ENCODE assay signal across 8 cellular contexts in genomic region chr2:159286709-159287441, GRCh38. TPM values are rescaled to one million over a fixed set of nuclear protein-coding genes. Genes with fewer than 3 reads are reported as not detected.
DNase-seq lines count a peak whose midpoint lies in the region; ATAC-seq and TF ChIP-seq lines count a peak whose summit lies in the region.

No MANE protein-coding gene starts in this region.

- H3K4me3 Mint-ChIP-seq in naive thymus-derived CD8-positive, alpha-beta T cell: peak overlapping the region; percentile 79 to 94 (median 88)
- peak overlapping the region; percentile 88 to 93 for H3K4me3 Mint-ChIP-seq in stimulated activated naive B cell treated with anti-CD40 and anti-IgM and Interleukin-4, amounts not matched to agents 10 μg/mL and 1 μg/mL and 100 μg/mL, for 72 hours

- peaks cover 0 to 9% (median 6%) of the 10 kb centered on the region in 3 donors for H3K36me3 Mint-ChIP-seq in naive thymus-derived CD8-positive, alpha-beta T cell
- peaks cover 0 to 6% of the 10 kb centered on the region in 2 donors for H3K36me3 Mint-ChIP-seq in stimulated activated naive B cell treated with anti-CD40 and anti-IgM and Interleukin-4, amounts not matched to agents 10 μg/mL and 1 μg/mL and 100 μg/mL, for 72 hours

- no peak for TF ChIP-seq CTCF in DOHH2 (IDR thresholded peaks at IDR 0.05; ENCODE audit: low read depth, low read length, poor library complexity, severe bottlenecking)
- no peak for TF ChIP-seq CTCF in fibroblast of lung (conservative IDR thresholded peaks at IDR 0.05 in 1 of 2, IDR thresholded peaks at IDR 0.05 in 1 of 2; ENCODE audit: low read depth in 1 of 2, low read length in 2 of 2)

- ATAC-seq in naive thymus-derived CD8-positive, alpha-beta T cell: peak; percentile 96
- ATAC-seq in stimulated activated naive B cell treated with anti-CD40 and anti-IgM and Interleukin-4, amounts not matched to agents 10 μg/mL and 1 μg/mL and 100 μg/mL, for 72 hours (replicated peaks): peak; percentile 93 to 96

- no peaks in the 10 kb centered on the region for H3K9me3 ChIP-seq in DOHH2 (ENCODE audit: control insufficient read depth, insufficient read depth, low read length)
- no peaks in the 10 kb centered on the region for H3K9me3 ChIP-seq in GM23248 (ENCODE audit: low read depth)
- H3K9me3 ChIP-seq in fibroblast of lung (ENCODE audit: control insufficient read depth, insufficient read depth, low read depth, low read length): no peaks in the 10 kb centered on the region

- H3K27ac ChIP-seq in DOHH2 (ENCODE audit: low read depth, low read length) (peak overlapping the region; percentile 52), GM23248 (peak overlapping the region; percentile 62), fibroblast of lung (ENCODE audit: insufficient read depth, low read length) (peak overlapping the region; percentile 84)

- H3F3A ChIP-seq in DOHH2 (ENCODE audit: control insufficient read depth, insufficient read depth) (peaks cover 8% of the 10 kb centered on the region), GM23248 (ENCODE audit: insufficient read depth) (peaks cover 3% of the 10 kb centered on the region; the same call in 1 of the 2 replicates)

- H3K27me3 Mint-ChIP-seq in naive thymus-derived CD8-positive, alpha-beta T cell: no peaks in the 10 kb centered on the region
- no peaks in the 10 kb centered on the region for H3K27me3 Mint-ChIP-seq in stimulated activated naive B cell treated with anti-CD40 and anti-IgM and Interleukin-4, amounts not matched to agents 10 μg/mL and 1 μg/mL and 100 μg/mL, for 72 hours

- peak overlapping the region; percentile 92 for H2AFZ ChIP-seq in GM23248
- peak overlapping the region; percentile 97 for H2AFZ ChIP-seq in fibroblast of lung (ENCODE audit: low read length)

- H3K9me2 ChIP-seq in DOHH2 (replicated peaks; ENCODE audit: control insufficient read depth, low read length): no peaks in the 10 kb centered on the region
- no peaks in the 10 kb centered on the region for H3K9me2 ChIP-seq in GM23248 (ENCODE audit: insufficient read depth)

- WGBS in GM23248 (ENCODE audit: low coverage in 1 of 2, low lambda C conversion rate in 2 of 2, missing lambda C conversion rate in 2 of 2), 2 experiments: 1 to 2% methylated on average over 38 to 44 of the region's 50 CpGs

- H3K79me2 ChIP-seq in DOHH2 (ENCODE audit: control insufficient read depth, low read length): peaks cover 8% of the 10 kb centered on the region
- H3K79me2 ChIP-seq in GM23248 (ENCODE audit: insufficient read depth): no peaks in the 10 kb centered on the region
- H3K79me2 ChIP-seq in fibroblast of lung (ENCODE audit: control insufficient read depth, insufficient read depth, low read length): no peaks in the 10 kb centered on the region

- H3K27me3 ChIP-seq in DOHH2 (ENCODE audit: control insufficient read depth, low read length): no peaks in the 10 kb centered on the region
- H3K27me3 ChIP-seq in GM23248 (replicated peaks; ENCODE audit: insufficient read depth): no peaks in the 10 kb centered on the region
- no peaks in the 10 kb centered on the region for H3K27me3 ChIP-seq in fibroblast of lung (ENCODE audit: control insufficient read depth, insufficient read depth, low read length)

- no peaks in the 10 kb centered on the region for H3K9me3 Mint-ChIP-seq in naive thymus-derived CD8-positive, alpha-beta T cell
- H3K9me3 Mint-ChIP-seq in stimulated activated naive B cell treated with anti-CD40 and anti-IgM and Interleukin-4, amounts not matched to agents 10 μg/mL and 1 μg/mL and 100 μg/mL, for 72 hours: no peaks in the 10 kb centered on the region

- peak overlapping the region; percentile 82 for H3K9ac ChIP-seq in GM23248
- H3K9ac ChIP-seq in fibroblast of lung (ENCODE audit: insufficient read depth, low read length): peak overlapping the region; percentile 80

- peaks cover 36% of the 10 kb centered on the region for H3K4me1 ChIP-seq in DOHH2 (ENCODE audit: control insufficient read depth, low read length)
- peaks cover 20% of the 10 kb centered on the region for H3K4me1 ChIP-seq in GM23248 (ENCODE audit: insufficient read depth)
- H3K4me1 ChIP-seq in fibroblast of lung (ENCODE audit: control insufficient read depth, extremely low read depth, insufficient read depth, low read length): peaks cover 5% of the 10 kb centered on the region

- POLR2A ChIA-PET in naive thymus-derived CD8-positive, alpha-beta T cell (lab: Charles Lee): interaction anchor here (1.0 to 3.0 kb wide), 5 partner anchors 9 to 617 kb away, joined by 3 to 18 read pairs (median 3); partner anchors contain the start of genes LY75 and MARCHF7

- peaks cover 6 to 49% (median 28%) of the 10 kb centered on the region in 4 donors for H3K4me1 Mint-ChIP-seq in naive thymus-derived CD8-positive, alpha-beta T cell
- peaks cover 17 to 49% of the 10 kb centered on the region in 2 donors for H3K4me1 Mint-ChIP-seq in stimulated activated naive B cell treated with anti-CD40 and anti-IgM and Interleukin-4, amounts not matched to agents 10 μg/mL and 1 μg/mL and 100 μg/mL, for 72 hours

- no peaks in the 10 kb centered on the region for H4K20me1 ChIP-seq in DOHH2 (ENCODE audit: control insufficient read depth, insufficient read depth, low read depth, low read length)
- H4K20me1 ChIP-seq in GM23248 (ENCODE audit: insufficient read depth): no peaks in the 10 kb centered on the region
- no peaks in the 10 kb centered on the region for H4K20me1 ChIP-seq in fibroblast of lung (ENCODE audit: control insufficient read depth, extremely low read depth, insufficient read depth, low read length)

- DNase-seq in GM23248: peak; percentile 99
- peak; percentile 96 to 97 for DNase-seq in Kasumi-1 (lab: John Stamatoyannopoulos, UW)
- DNase-seq in RKO (ENCODE audit: low spot score): peak; percentile 97
- DNase-seq in activated T-helper 1 cell treated with anti-CD3 and anti-CD28 coated beads, Interleukin-2, amount 50 U/mL, for 16 hours (ENCODE audit: low read depth in 1 of 2, low spot score in 1 of 2): peak; percentile 94 to 95
- DNase-seq in fibroblast of lung (ENCODE audit: low read depth in 2 of 2): peak; percentile 85 to 93
- peak; percentile 89 to 98 (median 96) for DNase-seq in naive thymus-derived CD8-positive, alpha-beta T cell
- peak; percentile 96 for DNase-seq in stimulated activated naive B cell treated with anti-CD40 and anti-IgM and Interleukin-4, amounts not matched to agents 10 μg/mL and 1 μg/mL and 100 μg/mL, for 72 hours

- H3K4me3 ChIP-seq in DOHH2 (ENCODE audit: low read length) (peak overlapping the region; percentile 84), GM23248 (peak overlapping the region; percentile 77), fibroblast of lung (replicated peaks in 1 of 4; ENCODE audit: control extremely low read depth in 1 of 4, insufficient read depth in 1 of 4, low read depth in 3 of 4, low read length in 4 of 4) (peak overlapping the region; percentile 69 to 91 (median 80))

- H3K36me3 ChIP-seq in DOHH2 (ENCODE audit: control insufficient read depth, low read length): no peaks in the 10 kb centered on the region
- no peaks in the 10 kb centered on the region for H3K36me3 ChIP-seq in GM23248 (ENCODE audit: low read depth)
- H3K36me3 ChIP-seq in fibroblast of lung (ENCODE audit: control insufficient read depth, insufficient read depth, low read length): no peaks in the 10 kb centered on the region

- H3K27ac Mint-ChIP-seq in naive thymus-derived CD8-positive, alpha-beta T cell: peak overlapping the region; percentile 67 to 95 (median 90)
- peak overlapping the region; percentile 93 for H3K27ac Mint-ChIP-seq in stimulated activated naive B cell treated with anti-CD40 and anti-IgM and Interleukin-4, amounts not matched to agents 10 μg/mL and 1 μg/mL and 100 μg/mL, for 72 hours

- H3K4me2 ChIP-seq in DOHH2 (ENCODE audit: low read length) (peak overlapping the region; percentile 92), GM23248 (ENCODE audit: unreplicated experiment) (peak overlapping the region; percentile 88), fibroblast of lung (ENCODE audit: extremely low read depth, insufficient read depth, low read length) (peak overlapping the region; percentile 86)

- in situ Hi-C loops in GM23248 (cut with MboI): no loop called here

RNA-seq across cellular contexts. Expression of gene WDSUB1, which starts 0.4 kb away (rescaled TPM):
- total RNA-seq in GM23248 (2014; rRNA removed; shearing (Covaris generic)): 4.2 and 6.7 TPM in 2 replicates
- polyA plus RNA-seq in GM23248 (2016; fragmentation: Nextera tagmentation; extraction: Ambion mirVana): 8.4 and 9.3 TPM in 2 replicates
- 15.2 and 18.3 TPM in 2 replicates for total RNA-seq in fibroblast of lung
- 5.8 and 7.5 TPM in 2 replicates for polyA plus RNA-seq in fibroblast of lung
- 5.7 and 6.1 TPM in 2 replicates for polyA plus RNA-seq in fibroblast of lung (2012)
- polyA minus RNA-seq in fibroblast of lung (ENCODE audit: low replicate concordance): 1.6 and 5.0 TPM in 2 replicates
- 1 to 10 TPM; 7.6 to 8.8 TPM for total RNA-seq in naive thymus-derived CD8-positive, alpha-beta T cell
- 1 to 10 TPM; 7.5 to 9.0 (median 8.5) TPM for polyA plus RNA-seq in naive thymus-derived CD8-positive, alpha-beta T cell

Comparison
In these comparisons a context has a peak if more than half of its experiments do, and no peak if none do; other contexts are left out.
1. Peak in every context shown above with its lines: DNase-seq, ATAC-seq, H3K4me3 ChIP-seq and H3K27ac ChIP-seq.